In the genomic region with DNA sequence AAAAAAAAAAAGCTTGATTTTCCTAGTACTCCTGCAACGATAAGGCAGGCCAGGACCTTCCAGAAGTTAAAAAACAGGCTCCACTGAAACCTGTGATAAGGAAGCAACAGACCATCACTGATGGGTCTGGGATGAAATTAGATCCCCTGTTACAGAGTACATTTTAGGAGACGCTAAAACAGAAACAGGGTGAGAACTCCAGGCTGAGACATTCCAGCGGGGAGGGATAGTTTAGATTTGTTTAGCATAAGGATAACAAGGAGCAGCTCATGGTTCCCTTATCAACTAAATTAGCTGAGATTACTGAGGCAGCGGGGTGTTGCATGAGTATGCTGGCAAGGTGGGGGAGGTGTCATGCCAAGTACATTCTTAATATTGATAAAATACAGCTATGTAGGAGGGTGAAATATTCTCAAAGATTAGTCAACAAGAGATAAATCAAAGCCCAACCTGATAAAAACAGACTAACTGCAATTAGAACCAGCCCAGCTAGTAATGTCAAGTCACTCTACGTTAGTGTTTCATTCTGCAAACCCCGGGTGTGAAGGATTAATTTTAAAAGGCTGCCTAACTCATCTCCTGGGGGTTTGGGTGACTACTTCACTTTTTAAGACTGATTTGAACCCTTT, we compare ENCODE assay signal across 1 cellular context.
TF ChIP-seq lines count a peak whose summit lies in the region.

No MANE protein-coding gene starts in this region.

TF ChIP-seq in GM23338, 12 proteins besides CTCF, POLR2A, EP300 and RAD21 (continued from another document):
- TF ChIP-seq, protein P1, sequence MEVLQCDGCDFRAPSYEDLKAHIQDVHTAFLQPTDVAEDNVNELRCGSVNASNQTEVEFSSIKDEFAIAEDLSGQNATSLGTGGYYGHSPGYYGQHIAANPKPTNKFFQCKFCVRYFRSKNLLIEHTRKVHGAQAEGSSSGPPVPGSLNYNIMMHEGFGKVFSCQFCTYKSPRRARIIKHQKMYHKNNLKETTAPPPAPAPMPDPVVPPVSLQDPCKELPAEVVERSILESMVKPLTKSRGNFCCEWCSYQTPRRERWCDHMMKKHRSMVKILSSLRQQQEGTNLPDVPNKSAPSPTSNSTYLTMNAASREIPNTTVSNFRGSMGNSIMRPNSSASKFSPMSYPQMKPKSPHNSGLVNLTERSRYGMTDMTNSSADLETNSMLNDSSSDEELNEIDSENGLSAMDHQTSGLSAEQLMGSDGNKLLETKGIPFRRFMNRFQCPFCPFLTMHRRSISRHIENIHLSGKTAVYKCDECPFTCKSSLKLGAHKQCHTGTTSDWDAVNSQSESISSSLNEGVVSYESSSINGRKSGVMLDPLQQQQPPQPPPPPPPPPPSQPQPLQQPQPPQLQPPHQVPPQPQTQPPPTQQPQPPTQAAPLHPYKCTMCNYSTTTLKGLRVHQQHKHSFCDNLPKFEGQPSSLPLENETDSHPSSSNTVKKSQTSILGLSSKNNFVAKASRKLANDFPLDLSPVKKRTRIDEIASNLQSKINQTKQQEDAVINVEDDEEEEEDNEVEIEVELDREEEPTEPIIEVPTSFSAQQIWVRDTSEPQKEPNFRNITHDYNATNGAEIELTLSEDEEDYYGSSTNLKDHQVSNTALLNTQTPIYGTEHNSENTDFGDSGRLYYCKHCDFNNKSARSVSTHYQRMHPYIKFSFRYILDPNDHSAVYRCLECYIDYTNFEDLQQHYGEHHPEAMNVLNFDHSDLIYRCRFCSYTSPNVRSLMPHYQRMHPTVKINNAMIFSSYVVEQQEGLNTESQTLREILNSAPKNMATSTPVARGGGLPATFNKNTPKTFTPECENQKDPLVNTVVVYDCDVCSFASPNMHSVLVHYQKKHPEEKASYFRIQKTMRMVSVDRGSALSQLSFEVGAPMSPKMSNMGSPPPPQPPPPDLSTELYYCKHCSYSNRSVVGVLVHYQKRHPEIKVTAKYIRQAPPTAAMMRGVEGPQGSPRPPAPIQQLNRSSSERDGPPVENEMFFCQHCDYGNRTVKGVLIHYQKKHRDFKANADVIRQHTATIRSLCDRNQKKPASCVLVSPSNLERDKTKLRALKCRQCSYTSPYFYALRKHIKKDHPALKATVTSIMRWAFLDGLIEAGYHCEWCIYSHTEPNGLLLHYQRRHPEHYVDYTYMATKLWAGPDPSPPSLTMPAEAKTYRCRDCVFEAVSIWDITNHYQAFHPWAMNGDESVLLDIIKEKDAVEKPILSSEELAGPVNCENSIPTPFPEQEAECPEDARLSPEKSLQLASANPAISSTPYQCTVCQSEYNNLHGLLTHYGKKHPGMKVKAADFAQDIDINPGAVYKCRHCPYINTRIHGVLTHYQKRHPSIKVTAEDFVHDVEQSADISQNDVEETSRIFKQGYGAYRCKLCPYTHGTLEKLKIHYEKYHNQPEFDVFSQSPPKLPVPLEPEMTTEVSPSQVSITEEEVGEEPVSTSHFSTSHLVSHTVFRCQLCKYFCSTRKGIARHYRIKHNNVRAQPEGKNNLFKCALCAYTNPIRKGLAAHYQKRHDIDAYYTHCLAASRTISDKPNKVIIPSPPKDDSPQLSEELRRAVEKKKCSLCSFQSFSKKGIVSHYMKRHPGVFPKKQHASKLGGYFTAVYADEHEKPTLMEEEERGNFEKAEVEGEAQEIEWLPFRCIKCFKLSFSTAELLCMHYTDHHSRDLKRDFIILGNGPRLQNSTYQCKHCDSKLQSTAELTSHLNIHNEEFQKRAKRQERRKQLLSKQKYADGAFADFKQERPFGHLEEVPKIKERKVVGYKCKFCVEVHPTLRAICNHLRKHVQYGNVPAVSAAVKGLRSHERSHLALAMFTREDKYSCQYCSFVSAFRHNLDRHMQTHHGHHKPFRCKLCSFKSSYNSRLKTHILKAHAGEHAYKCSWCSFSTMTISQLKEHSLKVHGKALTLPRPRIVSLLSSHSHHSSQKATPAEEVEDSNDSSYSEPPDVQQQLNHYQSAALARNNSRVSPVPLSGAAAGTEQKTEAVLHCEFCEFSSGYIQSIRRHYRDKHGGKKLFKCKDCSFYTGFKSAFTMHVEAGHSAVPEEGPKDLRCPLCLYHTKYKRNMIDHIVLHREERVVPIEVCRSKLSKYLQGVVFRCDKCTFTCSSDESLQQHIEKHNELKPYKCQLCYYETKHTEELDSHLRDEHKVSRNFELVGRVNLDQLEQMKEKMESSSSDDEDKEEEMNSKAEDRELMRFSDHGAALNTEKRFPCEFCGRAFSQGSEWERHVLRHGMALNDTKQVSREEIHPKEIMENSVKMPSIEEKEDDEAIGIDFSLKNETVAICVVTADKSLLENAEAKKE (CRISPR knock-in tag; IDR thresholded peaks at IDR 0.05) = no peak
- TF ChIP-seq STAT1 (IDR thresholded peaks at IDR 0.05; ENCODE audit: unreplicated experiment) (no peak), ZNF331 (CRISPR knock-in tag; IDR thresholded peaks at IDR 0.05; ENCODE audit: low read depth) (no peak), NANOG (IDR thresholded peaks at IDR 0.05; ENCODE audit: borderline replicate concordance) (no peak)
